Comparison of ENCODE assay signal across 26 cellular contexts in the genomic region with DNA sequence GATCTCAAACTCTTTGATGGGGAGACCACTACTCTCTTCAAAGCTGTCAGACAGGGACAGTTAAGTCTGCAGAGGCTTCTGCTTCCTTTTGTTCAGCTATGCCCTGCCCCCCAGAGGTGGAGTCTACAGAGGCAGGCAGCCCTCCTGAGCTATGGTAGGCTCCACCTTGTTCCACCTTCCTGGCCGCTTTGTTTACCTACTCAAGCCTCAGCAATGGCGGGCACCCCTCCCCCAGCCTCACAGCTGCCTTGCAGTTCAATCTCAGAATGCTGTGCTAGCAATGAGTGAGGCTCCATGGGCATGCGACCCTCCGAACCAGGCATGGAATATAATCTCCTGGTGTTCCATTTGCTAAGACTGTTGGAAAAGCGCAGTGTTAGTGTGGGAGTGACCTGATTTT. TPM values are rescaled to one million over a fixed set of nuclear protein-coding genes. Genes with fewer than 3 reads are reported as not detected.
DNase-seq lines count a peak whose midpoint lies in the region; ATAC-seq, FAIRE-seq and TF ChIP-seq lines count a peak whose summit lies in the region.
"Had no signal": no experiment of that assay in that cellular context is flagged by ENCODE, and none has a peak within 500 bp of the region (broad histone marks: within the 10 kb centered on the region; RNA-seq: fewer than 3 reads in every experiment).

No MANE protein-coding gene starts in this region.

- no peaks in the 10 kb centered on the region for H3K23me2 ChIP-seq in H1 (ENCODE audit: low read depth, low read length)

- no peak overlapping the region for H2BK5ac ChIP-seq in H1 (ENCODE audit: low read depth, low read length)

- no peaks in the 10 kb centered on the region for H3K36me3 ChIP-seq in HepG2 (replicated peaks in 1 of 2; ENCODE audit: control insufficient read depth in 1 of 2, insufficient read depth in 2 of 2, low read length in 2 of 2)
- no peaks in the 10 kb centered on the region for H3K36me3 ChIP-seq in right lobe of liver
- no peaks in the 10 kb centered on the region for H3K36me3 ChIP-seq in H1 (ENCODE audit: control insufficient read depth in 2 of 4, insufficient read depth in 4 of 4, low read length in 3 of 4)
- no peaks in the 10 kb centered on the region for H3K36me3 ChIP-seq in tibial nerve
- H3K36me3 ChIP-seq: BE2C; BLaER1 treated with 17β-estradiol and CSF1 and Interleukin-3, amounts not matched to agents 10 nM and 100 nM had no signal

- 80% methylated on average over 5 of the region's 5 CpGs for WGBS in HepG2 (ENCODE audit: low lambda C conversion rate)
- WGBS in right lobe of liver (ENCODE audit: insufficient coverage, low coverage, low lambda C conversion rate, missing lambda C conversion rate), result 83% methylated on average over 5 of the region's 5 CpGs
- WGBS in H1 (ENCODE audit: extremely low coverage in 1 of 2, insufficient coverage in 1 of 2, insufficient read length in 1 of 2, insufficient replicate concordance in 2 of 2, low coverage in 1 of 2, low lambda C conversion rate in 2 of 2, missing lambda C conversion rate in 1 of 2), 2 experiments, result 88% methylated on average over 5 of the region's 5 CpGs; no CpG with 5 or more reads in 1 of the 2 experiments
- WGBS in tibial nerve, 2 donors, result 83 to 96% methylated on average over 5 of the region's 5 CpGs

- no peak overlapping the region for H4K8ac ChIP-seq in H1 (ENCODE audit: extremely low read depth, insufficient read depth, low read length)

- H3K56ac ChIP-seq in H1 (replicated peaks; ENCODE audit: insufficient read length, low read depth, low read length), result no peak overlapping the region

- no peak overlapping the region for H2BK20ac ChIP-seq in H1 (ENCODE audit: low read length)

- H3K27me3 ChIP-seq in HepG2 (ENCODE audit: control insufficient read depth in 1 of 2, insufficient read depth in 2 of 2, low read length in 2 of 2) (no peaks in the 10 kb centered on the region), right lobe of liver (no peaks in the 10 kb centered on the region), H1 (replicated peaks in 1 of 4; ENCODE audit: control insufficient read depth in 3 of 4, extremely low read depth in 1 of 4, insufficient read depth in 3 of 4, low read length in 3 of 4) (no peaks in the 10 kb centered on the region), tibial nerve (no peaks in the 10 kb centered on the region)
- H3K27me3 ChIP-seq: BE2C; BLaER1 treated with 17β-estradiol and CSF1 and Interleukin-3, amounts not matched to agents 10 nM and 100 nM had no signal

- no peak overlapping the region for H4K91ac ChIP-seq in H1 (replicated peaks; ENCODE audit: insufficient read length, low read length)

- POLR2A ChIA-PET in HepG2 (lab: Yijun Ruan, JAX), result interaction anchor here (1.2 kb wide), 1 partner anchor 41 kb away, joined by 4 read pairs; no protein-coding TSS in a partner anchor
- POLR2A ChIA-PET in H1 (lab: Charles Lee; ENCODE audit: partially characterized antibody), result no interaction called here

- H3K4me3 ChIP-seq in HepG2 (replicated peaks in 1 of 3; ENCODE audit: insufficient read depth in 1 of 3, low read depth in 2 of 3, low read length in 3 of 3) (no peak overlapping the region), right lobe of liver (no peak overlapping the region), H1 (ENCODE audit: extremely low read depth in 1 of 4, insufficient read depth in 2 of 4, low read depth in 3 of 4, low read length in 4 of 4) (no peak overlapping the region), tibial nerve (no peak overlapping the region)
- H3K4me3 ChIP-seq: A549; BLaER1 treated with 17β-estradiol and CSF1 and Interleukin-3, amounts not matched to agents 10 nM and 100 nM; GM12878; GM23248 had no signal

- CTCF ChIA-PET in HepG2 (lab: Yijun Ruan, JAX; ENCODE audit: low intra/inter-chr PET ratio, low total read pairs), result no interaction called here
- CTCF ChIA-PET in H1 (lab: Charles Lee; ENCODE audit: partially characterized antibody), result no interaction called here

- no peak overlapping the region for H3K27ac ChIP-seq in HepG2 (ENCODE audit: extremely low read length, insufficient read depth, low read length)
- no peak overlapping the region for H3K27ac ChIP-seq in right lobe of liver
- no peak overlapping the region for H3K27ac ChIP-seq in H1 (ENCODE audit: low read depth, low read length)
- H3K27ac ChIP-seq in tibial nerve, result no peak overlapping the region
- H3K27ac ChIP-seq: A549; BLaER1 treated with 17β-estradiol and CSF1 and Interleukin-3, amounts not matched to agents 10 nM and 100 nM; GM23248 had no signal

- no peak overlapping the region for H3K14ac ChIP-seq in H1 (ENCODE audit: insufficient read length)

- no peak overlapping the region for H3K4me2 ChIP-seq in HepG2 (ENCODE audit: low read depth, low read length)
- no peak overlapping the region for H3K4me2 ChIP-seq in H1 (ENCODE audit: insufficient read depth in 1 of 2, low read depth in 2 of 2, low read length in 2 of 2)
- H3K4me2 ChIP-seq: A549; BLaER1 treated with 17β-estradiol and CSF1 and Interleukin-3, amounts not matched to agents 10 nM and 100 nM had no signal

- TF ChIP-seq POLR2A in HepG2 (IDR thresholded peaks at IDR 0.05; ENCODE audit: insufficient read depth in 1 of 2, low read depth in 2 of 2, low read length in 2 of 2) (no peak), right lobe of liver (IDR thresholded peaks at IDR 0.05) (no peak), H1 (IDR thresholded peaks at IDR 0.05; ENCODE audit: control extremely low read depth in 1 of 2, low read depth in 2 of 2, low read length in 2 of 2) (no peak), tibial nerve (IDR thresholded peaks at IDR 0.05) (no peak)

- H2BK15ac ChIP-seq in H1 (ENCODE audit: low read length), result no peak overlapping the region

- no peak overlapping the region for H3K18ac ChIP-seq in H1 (ENCODE audit: extremely low read depth, low read length)

- no TSS peak for BruUV-seq in HepG2 (replicated peaks; lab: Mats Ljungman, UMichigan)

- no peaks in the 10 kb centered on the region for H3K79me2 ChIP-seq in HepG2 (ENCODE audit: insufficient read depth, low read length)
- no peaks in the 10 kb centered on the region for H3K79me2 ChIP-seq in H1 (ENCODE audit: control insufficient read depth in 1 of 2, insufficient read depth in 2 of 2, low read length in 2 of 2)

- TF ChIP-seq EP300 in HepG2 (IDR thresholded peaks at IDR 0.05; ENCODE audit: low read depth in 2 of 2, low read length in 2 of 2), result no peak
- no peak for TF ChIP-seq EP300 in HepG2 (CRISPR knock-in tag; IDR thresholded peaks at IDR 0.05; ENCODE audit: borderline replicate concordance)
- no peak for TF ChIP-seq EP300 in H1 (IDR thresholded peaks at IDR 0.05; ENCODE audit: borderline replicate concordance in 1 of 2, low read depth in 2 of 2, low read length in 2 of 2)
- no peak for TF ChIP-seq EP300 in tibial nerve (IDR thresholded peaks at IDR 0.05)

- H3K23ac ChIP-seq in H1 (ENCODE audit: insufficient read length), result no peak overlapping the region

- H2AFZ ChIP-seq in HepG2 (ENCODE audit: low read length) (no peak overlapping the region), H1 (ENCODE audit: low read length) (peak overlapping the region; percentile 59; the same call in 1 of the 2 replicates)
- H2AFZ ChIP-seq: GM23248 had no signal

- in situ Hi-C loops in HepG2 (cut with HindIII; ENCODE audit: extremely low pct_ligation_motif_present, low pct_unique_long_range_greater_than_20kb), result no loop called here

- DNase-seq in NCI-H2171 treated with DMSO at 0.1 percent for 48 hours (lab: John Stamatoyannopoulos, UW) (peak; percentile 1), NCI-H2171 (lab: John Stamatoyannopoulos, UW) (no peak), HepG2 (ENCODE audit: low spot score) (no peak), right lobe of liver (no peak), H1 (ENCODE audit: low read depth in 1 of 2, low spot score in 2 of 2) (no peak), tibial nerve (ENCODE audit: low spot score in 2 of 2) (no peak), iPS-NIHi11 (ENCODE audit: low spot score) (no peak)
- DNase-seq: 8988T; ACHN; AML-193; BE2C; CD4-positive, alpha-beta T cell; CD8-positive, alpha-beta memory T cell; DMS 273 treated with DMSO at 0.1 percent for 48 hours; DND-41; GDM1; GM23248; H9 had no signal

- no peak overlapping the region for H2BK12ac ChIP-seq in H1 (ENCODE audit: low read depth, low read length)

- H2AK5ac ChIP-seq in H1 (ENCODE audit: low read depth, low read length), result no peak overlapping the region

- ATAC-seq in HepG2 (no peak), right lobe of liver (no peak)
- ATAC-seq: A549, GM12878, HCT116 had no signal

- H3K9ac ChIP-seq in HepG2 (ENCODE audit: insufficient read depth, low read depth, low read length), result no peak overlapping the region
- H3K9ac ChIP-seq in H1 (replicated peaks in 1 of 4; ENCODE audit: extremely low read depth in 1 of 4, low read depth in 3 of 4, low read length in 3 of 4), result no peak overlapping the region
- H3K9ac ChIP-seq: BLaER1 treated with 17β-estradiol and CSF1 and Interleukin-3, amounts not matched to agents 10 nM and 100 nM; GM23248 had no signal

- H4K20me1 ChIP-seq in HepG2 (ENCODE audit: insufficient read depth, low read length), result no peaks in the 10 kb centered on the region
- H4K20me1 ChIP-seq in H1 (replicated peaks in 1 of 2; ENCODE audit: control insufficient read depth in 1 of 2, insufficient read depth in 2 of 2, low read length in 2 of 2), result no peaks in the 10 kb centered on the region
- H4K20me1 ChIP-seq: BLaER1 treated with 17β-estradiol and CSF1 and Interleukin-3, amounts not matched to agents 10 nM and 100 nM had no signal

- H3K4me1 ChIP-seq in HepG2 (ENCODE audit: insufficient read depth, low read length) (peaks cover 25% of the 10 kb centered on the region), right lobe of liver (peaks cover 0 to 4% (median 0%) of the 10 kb centered on the region in 4 donors), H1 (replicated peaks in 1 of 4; ENCODE audit: control insufficient read depth in 3 of 4, insufficient read depth in 4 of 4, low read length in 3 of 4) (no peaks in the 10 kb centered on the region), tibial nerve (no peaks in the 10 kb centered on the region)
- H3K4me1 ChIP-seq: A549; BE2C; BLaER1 treated with 17β-estradiol and CSF1 and Interleukin-3, amounts not matched to agents 10 nM and 100 nM had no signal

- FAIRE-seq in HepG2 (lab: Jason Lieb, UNC) (no peak), H1 (lab: Jason Lieb, UNC) (no peak)
- FAIRE-seq: A549, D721Med, GM12878, GM19239 had no signal

- H3K4ac ChIP-seq in H1 (replicated peaks; ENCODE audit: insufficient read length, low read depth, low read length), result no peak overlapping the region

- H3K79me1 ChIP-seq in H1 (ENCODE audit: low read depth, low read length), result no peaks in the 10 kb centered on the region

- intact Hi-C loops in HepG2 (cut with micrococcal nuclease; ENCODE audit: unreplicated experiment), result no loop called here
- intact Hi-C loops in right lobe of liver (cut with DNase I), result no loop called here

- H4K5ac ChIP-seq in H1 (ENCODE audit: insufficient read length, low read depth, low read length), result no peak overlapping the region

- 0 out of 2 replicates have a peak, but pooled peaks cover 6% of the 10 kb centered on the region for H3K9me3 ChIP-seq in HepG2 (ENCODE audit: low read length)
- no peaks in the 10 kb centered on the region for H3K9me3 ChIP-seq in right lobe of liver
- H3K9me3 ChIP-seq in H1 (ENCODE audit: insufficient read depth in 2 of 2, low read depth in 1 of 2, low read length in 1 of 2), result peaks cover 6 to 7% of the 10 kb centered on the region in 2 experiments; a peak in 2 of 4 replicates
- H3K9me3 ChIP-seq in tibial nerve, result peaks cover 0 to 12% (median 0%) of the 10 kb centered on the region in 4 donors
- H3K9me3 ChIP-seq: A549; BLaER1 treated with 17β-estradiol and CSF1 and Interleukin-3, amounts not matched to agents 10 nM and 100 nM had no signal

- TF ChIP-seq CTCF in HepG2 (CRISPR knock-in tag; IDR thresholded peaks at IDR 0.05) (no peak), right lobe of liver (IDR thresholded peaks at IDR 0.05) (no peak), H1 (IDR thresholded peaks at IDR 0.05; ENCODE audit: control extremely low read depth in 1 of 3, insufficient read depth in 1 of 3, low read depth in 1 of 3, low read length in 3 of 3) (no peak), tibial nerve (IDR thresholded peaks at IDR 0.05) (no peak)

- TF ChIP-seq RAD21 in HepG2 (CRISPR knock-in tag; IDR thresholded peaks at IDR 0.05) (no peak), H1 (IDR thresholded peaks at IDR 0.05 in 1 of 2, conservative IDR thresholded peaks at IDR 0.05 in 1 of 2; ENCODE audit: low read depth in 2 of 2, low read length in 2 of 2) (no peak)

- no peak overlapping the region for H2BK120ac ChIP-seq in H1 (replicated peaks; ENCODE audit: low read depth, low read length)

RNA-seq across cellular contexts. Expression of gene UGT2B10, which starts 42.1 kb away (rescaled TPM):
- total RNA-seq in HepG2 (2016; rRNA removed; fragmentation: Illumina TruSeq; extraction: Trizol) (97.8 and 148 TPM in 2 replicates), right lobe of liver (100 to 1,000 TPM in 4 of 6 experiments, 10 to 100 TPM in 2; 23.0 to 588 (median 201) TPM), tibial nerve (not detected)
- 15.3 and 17.7 TPM in 2 replicates for total RNA-seq in HepG2 (2016; cell fraction: cytosol; rRNA removed; fragmentation: Illumina TruSeq; extraction: Trizol; ENCODE audit: low read depth)
- total RNA-seq in HepG2 (2016; cell fraction: insoluble cytoplasmic fraction; rRNA removed; fragmentation: Illumina TruSeq; extraction: Trizol), result 92.7 and 152 TPM in 2 replicates
- total RNA-seq in HepG2 (2016; cell fraction: membrane; rRNA removed; fragmentation: Illumina TruSeq; extraction: Trizol), result 26.7 and 33.6 TPM in 2 replicates
- total RNA-seq in HepG2 (2016; cell fraction: nucleus; rRNA removed; fragmentation: Illumina TruSeq; extraction: Trizol), result 153 and 169 TPM in 2 replicates
- polyA plus RNA-seq in HepG2 (2011; rRNA removed) (91.0 and 107 TPM in 2 replicates), H1 (2011; rRNA removed) (not detected in 2 replicates)
- polyA plus RNA-seq in HepG2 (2011; cell fraction: cytosol; rRNA removed), result 39.2 and 66.4 TPM in 2 replicates
- polyA plus RNA-seq in HepG2 (2011; cell fraction: nucleus; rRNA removed), result 19.4 and 24.1 TPM in 2 replicates
- polyA plus RNA-seq in HepG2 (2012), result 80.3 and 161 TPM in 2 replicates
- 11.1 and 12.7 TPM in 2 replicates for polyA plus RNA-seq in HepG2 (2016; cell fraction: cytosol; fragmentation: Illumina TruSeq; extraction: Trizol; ENCODE audit: low read depth)
- polyA plus RNA-seq in HepG2 (2016; cell fraction: insoluble cytoplasmic fraction; fragmentation: Illumina TruSeq; extraction: Trizol; ENCODE audit: low read depth), result 69.0 and 73.3 TPM in 2 replicates
- polyA plus RNA-seq in HepG2 (2016; cell fraction: membrane; fragmentation: Illumina TruSeq; extraction: Trizol; ENCODE audit: low read depth), result 16.2 and 17.4 TPM in 2 replicates
- 140 and 147 TPM in 2 replicates for polyA plus RNA-seq in HepG2 (2016; cell fraction: nucleus; fragmentation: Illumina TruSeq; extraction: Trizol; ENCODE audit: insufficient read depth, low read depth)
- polyA minus RNA-seq in HepG2 (2011; rRNA and poly(A)+ RNA removed; ENCODE audit: low replicate concordance), result 30.3 TPM in 1 of 2 replicates, not detected in the other
- polyA minus RNA-seq in HepG2 (2011; cell fraction: cytosol; rRNA and poly(A)+ RNA removed), result 54.0 and 68.5 TPM in 2 replicates
- 109 and 125 TPM in 2 replicates for polyA minus RNA-seq in HepG2 (2011; cell fraction: nucleus; rRNA and poly(A)+ RNA removed)
- not detected in 2 replicates for total RNA-seq in H1 (2021; fragmentation: NEBNext Ultra II Directional; extraction: Animal tissue kit (Norgen Biotek cat#: 25700))
- not detected for polyA plus RNA-seq in H1 (2011; cell fraction: cytosol; rRNA removed)
- polyA plus RNA-seq in H1 (2011; cell fraction: nucleus; rRNA removed), result not detected
- not detected in 4 replicates for polyA plus RNA-seq in H1 (2012, experiment 1 of 2)
- not detected for polyA plus RNA-seq in H1 (2012, experiment 2 of 2)
- polyA plus RNA-seq in H1 (2013, experiment 1 of 2), result not detected
- not detected for polyA plus RNA-seq in H1 (2013, experiment 2 of 2)
- not detected in 2 replicates for polyA minus RNA-seq in H1 (2011; rRNA and poly(A)+ RNA removed)
- polyA minus RNA-seq in H1 (2011; cell fraction: cytosol; rRNA and poly(A)+ RNA removed), result not detected
- polyA minus RNA-seq in H1 (2011; cell fraction: nucleus; rRNA and poly(A)+ RNA removed), result not detected
- total RNA-seq: CD4-positive, alpha-beta T cell; CD8-positive, alpha-beta memory T cell; GM12878; GM23248; H4; H9 had no signal
- polyA plus RNA-seq: CD14-positive monocyte; CD8-positive, alpha-beta memory T cell; GM12878; GM23248 had no signal

Comparison
In these comparisons a context has a peak if more than half of its experiments do, and no peak if none do; other contexts are left out.
1. RNA of gene UGT2B10, which starts 42.1 kb away (total RNA-seq): 23.0 to 588 TPM in right lobe of liver and 15.3 to 169 TPM in HepG2; not detected in H1 and not detected in tibial nerve; every median in the first group is over 10 times any median in the second.